ENCODE assay signal across 8 cellular contexts in genomic region chr11:68461284-68461861, GRCh38. TPM values are rescaled to one million over a fixed set of nuclear protein-coding genes. Genes with fewer than 3 reads are reported as not detected.
DNase-seq lines count a peak whose midpoint lies in the region; ATAC-seq and TF ChIP-seq lines count a peak whose summit lies in the region.

No MANE protein-coding gene starts in this region.

- ATAC-seq in left ventricle myocardium superior (no peak), HG03045 (IDR thresholded peaks at IDR 0.05; ENCODE audit: unreplicated experiment) (no peak), GM19351 (IDR thresholded peaks at IDR 0.05; ENCODE audit: unreplicated experiment) (no peak)
- no peak for ATAC-seq in natural killer cell treated with Interleukin-12 subunit alpha and Interleukin-12 subunit beta and Interleukin-15 and Interleukin-18, amount 100 ng/mL, for 72 hours

- no peaks in the 10 kb centered on the region for H3K9me3 Mint-ChIP-seq in natural killer cell treated with Interleukin-12 subunit alpha and Interleukin-12 subunit beta and Interleukin-15 and Interleukin-18, amount 100 ng/mL, for 72 hours

- peak overlapping the region; percentile 94 for H3K9ac ChIP-seq in endocrine pancreas (ENCODE audit: control insufficient read depth, insufficient read depth, low read length)

- H3K27ac ChIP-seq in cardiac muscle cell = peak overlapping the region; percentile 97

- no peaks in the 10 kb centered on the region for H3K27me3 Mint-ChIP-seq in natural killer cell treated with Interleukin-12 subunit alpha and Interleukin-12 subunit beta and Interleukin-15 and Interleukin-18, amount 100 ng/mL, for 72 hours

- no peaks in the 10 kb centered on the region for H3K27me3 ChIP-seq in cardiac muscle cell
- H3K27me3 ChIP-seq in endocrine pancreas (ENCODE audit: control insufficient read depth, insufficient read depth, low read length) = no peaks in the 10 kb centered on the region

- TF ChIP-seq CTCF in cardiac muscle cell (IDR thresholded peaks at IDR 0.05; ENCODE audit: low read depth, low read length) = no peak

- H3K36me3 ChIP-seq in cardiac muscle cell = no peaks in the 10 kb centered on the region
- no peaks in the 10 kb centered on the region for H3K36me3 ChIP-seq in endocrine pancreas (ENCODE audit: control insufficient read depth, insufficient read depth, low read length)

- H3K27ac Mint-ChIP-seq in natural killer cell treated with Interleukin-12 subunit alpha and Interleukin-12 subunit beta and Interleukin-15 and Interleukin-18, amount 100 ng/mL, for 72 hours = peak overlapping the region; percentile 61 to 81

- H3K9me3 ChIP-seq in cardiac muscle cell (ENCODE audit: low read depth) (no peaks in the 10 kb centered on the region), endocrine pancreas (ENCODE audit: control insufficient read depth, low read length) (no peaks in the 10 kb centered on the region)

- peaks cover 10% of the 10 kb centered on the region for H3K36me3 Mint-ChIP-seq in natural killer cell treated with Interleukin-12 subunit alpha and Interleukin-12 subunit beta and Interleukin-15 and Interleukin-18, amount 100 ng/mL, for 72 hours

- H3K4me1 Mint-ChIP-seq in natural killer cell treated with Interleukin-12 subunit alpha and Interleukin-12 subunit beta and Interleukin-15 and Interleukin-18, amount 100 ng/mL, for 72 hours (ENCODE audit: low read depth in 2 of 2) = peaks cover 46 to 47% of the 10 kb centered on the region in 2 donors

- intact Hi-C loops in left ventricle myocardium superior (cut with micrococcal nuclease) = no loop called here

- peak overlapping the region; percentile 90 for H3K4me3 Mint-ChIP-seq in natural killer cell treated with Interleukin-12 subunit alpha and Interleukin-12 subunit beta and Interleukin-15 and Interleukin-18, amount 100 ng/mL, for 72 hours

- DNase-seq in cardiac muscle cell (ENCODE audit: low read depth in 1 of 2, low spot score in 1 of 2) (peak; percentile 34 to 42), left ventricle myocardium superior (no peak), RPMI7951 (ENCODE audit: low read depth) (peak; percentile 51), 8988T (no peak)
- no peak for DNase-seq in natural killer cell treated with Interleukin-12 subunit alpha and Interleukin-12 subunit beta and Interleukin-15 and Interleukin-18, amount 100 ng/mL, for 72 hours (ENCODE audit: low spot score)

- H3K4me3 ChIP-seq in cardiac muscle cell = peak overlapping the region; percentile 48
- H3K4me3 ChIP-seq in endocrine pancreas (ENCODE audit: control insufficient read depth, insufficient read depth, low read length) = peak overlapping the region; percentile 92

- H3K4me1 ChIP-seq in cardiac muscle cell (ENCODE audit: low read depth) (peaks cover 28% of the 10 kb centered on the region), endocrine pancreas (ENCODE audit: control insufficient read depth, insufficient read depth, low read length) (no peaks in the 10 kb centered on the region)

RNA-seq across cellular contexts. Expression of gene PPP6R3, which starts 0.8 kb away (rescaled TPM):
- total RNA-seq in cardiac muscle cell (83.2 and 118 TPM in 2 replicates), left ventricle myocardium superior (86.7 TPM)
- polyA plus RNA-seq in cardiac muscle cell = 41.9 and 57.7 TPM in 2 replicates
- total RNA-seq in RPMI7951 (2014; rRNA removed; shearing (Covaris generic)) = 92.3 and 113 TPM in 2 replicates
- total RNA-seq in natural killer cell treated with Interleukin-12 subunit alpha and Interleukin-12 subunit beta and Interleukin-15 and Interleukin-18, amount 100 ng/mL, for 72 hours = 100 to 1,000 TPM; 188 to 189 TPM

Comparison
In these comparisons a context has a peak if more than half of its experiments do, and no peak if none do; other contexts are left out.
1. DNase-seq: peak in cardiac muscle cell (2 of 2) and RPMI7951 (single experiment); none in left ventricle myocardium superior (single experiment), natural killer cell treated with Interleukin-12 subunit alpha and Interleukin-12 subunit beta and Interleukin-15 and Interleukin-18, amount 100 ng/mL, for 72 hours (single experiment) and 8988T (single experiment).